28 cellular contexts compared by ENCODE assay signal in the genomic region with DNA sequence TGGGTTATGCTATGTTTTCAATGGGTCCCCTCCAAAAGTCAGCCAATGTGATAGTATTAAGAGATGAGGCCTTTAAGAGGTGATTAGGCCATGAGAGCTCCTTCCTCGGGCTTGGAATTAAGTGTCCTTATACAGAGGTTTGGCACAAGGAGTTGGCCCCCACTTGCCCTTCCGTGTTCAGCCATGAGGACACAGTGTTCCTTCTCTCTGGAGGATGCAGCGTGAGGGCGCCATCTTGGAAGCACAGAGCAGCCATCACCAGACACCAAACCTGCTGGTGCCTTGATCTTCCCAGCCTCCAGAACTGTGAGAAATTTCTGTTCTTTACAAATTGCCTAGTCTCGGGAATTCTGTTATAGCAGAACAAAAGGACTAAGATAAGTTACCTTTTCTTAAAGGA. TPM values are rescaled to one million over a fixed set of nuclear protein-coding genes. Genes with fewer than 3 reads are reported as not detected.
"Had no signal": no experiment of that assay in that cellular context is flagged by ENCODE, and none has a peak within 500 bp of the region (broad histone marks: within the 10 kb centered on the region; RNA-seq: fewer than 3 reads in every experiment).

No MANE protein-coding gene starts in this region.

- H3K4me3 ChIP-seq: SK-N-MC had no signal

- H3K9me3 Mint-ChIP-seq: activated naive CD4-positive, alpha-beta T cell treated with anti-CD3 and anti-CD28 coated beads, Interleukin-2, amount 50 U/mL, for 72 hours; activated naive CD8-positive, alpha-beta T cell treated with anti-CD3 and anti-CD28 coated beads, Interleukin-2, amount 50 U/mL, for 24 hours; activated T-cell treated with anti-CD3 and anti-CD28 coated beads, Interleukin-2, amount 50 U/mL, for 4 hours had no signal

- H3K27ac Mint-ChIP-seq: activated naive CD4-positive, alpha-beta T cell treated with anti-CD3 and anti-CD28 coated beads, Interleukin-2, amount 50 U/mL, for 72 hours; activated naive CD8-positive, alpha-beta T cell treated with anti-CD3 and anti-CD28 coated beads, Interleukin-2, amount 50 U/mL, for 24 hours had no signal

- H3K36me3 Mint-ChIP-seq: activated naive CD4-positive, alpha-beta T cell treated with anti-CD3 and anti-CD28 coated beads, Interleukin-2, amount 50 U/mL, for 72 hours had no signal

- H3K4me3 Mint-ChIP-seq: activated naive CD8-positive, alpha-beta T cell treated with anti-CD3 and anti-CD28 coated beads, Interleukin-2, amount 50 U/mL, for 24 hours; activated T-cell treated with anti-CD3 and anti-CD28 coated beads, Interleukin-2, amount 50 U/mL, for 4 hours; IgD-negative memory B cell had no signal

- ATAC-seq: activated CD4-positive, CD25-positive, alpha-beta regulatory T cell treated with anti-CD3 and anti-CD28 coated beads, Interleukin-2, amount 50 U/mL, for 24 hours; activated naive CD4-positive, alpha-beta T cell treated with anti-CD3 and anti-CD28 coated beads, Interleukin-2, amount 50 U/mL, for 72 hours; activated naive CD8-positive, alpha-beta T cell treated with anti-CD3 and anti-CD28 coated beads, Interleukin-2, amount 50 U/mL, for 24 hours; activated T-cell treated with anti-CD3 and anti-CD28 coated beads, Interleukin-2, amount 50 U/mL, for 4 hours; Panc1; Right ventricle myocardium inferior had no signal

- DNase-seq: activated CD4-positive, alpha-beta T cell treated with anti-CD3 and anti-CD28 coated beads for 48 hours; activated CD4-positive, alpha-beta T cell treated with anti-CD3 and anti-CD28 coated beads, Interleukin-2, amount 50 U/mL, for 4 hours; activated CD8-positive, alpha-beta memory T cell treated with anti-CD3 and anti-CD28 coated beads for 24 hours; activated effector memory CD4-positive, alpha-beta T cell treated with anti-CD3 and anti-CD28 coated beads, Interleukin-2, amount 50 U/mL, for 16 hours; activated naive CD4-positive, alpha-beta T cell treated with Interleukin-2 at 50 U/mL for 16 hours; activated naive CD8-positive, alpha-beta T cell treated with anti-CD3 and anti-CD28 coated beads, Interleukin-2, amount 50 U/mL, for 24 hours; activated T-cell treated with anti-CD3 and anti-CD28 coated beads, Interleukin-2, amount 50 U/mL, for 4 hours; amniotic stem cell; KG1; NCI-H1092; NCI-H1417; NCI-H2029; NCI-H345; NCI-H510A; NCI-H69; NK-92 treated with Interleukin-12 subunit alpha and Interleukin-12 subunit beta, amount 100 ng/mL, for 24 hours; OCI-M1; RPMI8226; T-helper 1 cell had no signal

- H3K27ac ChIP-seq: SK-N-MC had no signal

RNA-seq across cellular contexts. Expression of a gene that starts 26.9 kb away (rescaled TPM):
- total RNA-seq: activated naive CD4-positive, alpha-beta T cell treated with anti-CD3 and anti-CD28 coated beads, Interleukin-2, amount 50 U/mL, for 72 hours; activated T-cell treated with anti-CD3 and anti-CD28 coated beads, Interleukin-2, amount 50 U/mL, for 4 hours; cardiac septum; MCF 10A; T-helper 2 cell treated with Interferon-gamma antibody and Interleukin-4, amounts not matched to agents 100 ng/mL and 5 ng/mL, for 36 hours had no signal

RNA-seq across cellular contexts. Expression of a gene that starts 53.8 kb away (rescaled TPM):
- total RNA-seq: MCF 10A had no signal
